ENCODE assay signal across 22 cellular contexts in genomic region chr12:80512781-80513180, GRCh38.
"Had no signal": no experiment of that assay in that cellular context is flagged by ENCODE, and none has a peak within 500 bp of the region (broad histone marks: within the 10 kb centered on the region; RNA-seq: fewer than 3 reads in every experiment).

No MANE protein-coding gene starts in this region.

- FAIRE-seq: pancreas had no signal

- H3K4me2 ChIP-seq: neural progenitor cell, smooth muscle cell had no signal

- H3K9ac ChIP-seq: neural progenitor cell had no signal

- H3K4me1 ChIP-seq: neural progenitor cell, pancreas, stomach, vagina had no signal

- DNase-seq: activated CD4-positive, alpha-beta T cell treated with anti-CD3 and anti-CD28 coated beads, Interleukin-2, amount 10 ng/mL, durations not matched to agents 24 days and 14 days; activated CD8-positive, alpha-beta T cell treated with anti-CD3 and anti-CD28 coated beads for 36 hours; activated naive CD4-positive, alpha-beta T cell; activated naive CD8-positive, alpha-beta T cell treated with anti-CD3 and anti-CD28 coated beads for 36 hours; activated T-cell treated with anti-CD3 and anti-CD28 coated beads, Interleukin-2, amount 50 U/mL, for 1 hour; amniotic stem cell; dermis blood vessel endothelial cell; effector memory CD4-positive, alpha-beta T cell; foreskin keratinocyte; hippocampal formation; left ventricle myocardium superior; naive B cell; stimulated activated CD4-positive, alpha-beta T cell treated with anti-CD3 and anti-CD28 coated beads, Interleukin-4, amount 100 ng/mL, for 1 hour; stomach had no signal

- H3K27ac ChIP-seq: epithelial cell of prostate, foreskin keratinocyte, neural progenitor cell, pancreas, stomach, vagina had no signal

- H2AFZ ChIP-seq: neural progenitor cell had no signal

- ATAC-seq: activated CD8-positive, alpha-beta T cell treated with anti-CD3 and anti-CD28 coated beads for 36 hours; activated T-helper 17 cell treated with anti-CD3 and anti-CD28 coated beads, Interleukin-2, amount 50 U/mL, for 72 hours; foreskin keratinocyte; left ventricle myocardium superior; mucosa of descending colon; pancreas; sciatic nerve had no signal

- H3K4me3 ChIP-seq: mucosa of descending colon, neural progenitor cell, pancreas, smooth muscle cell, stomach, vagina had no signal

- H3K27me3 ChIP-seq: foreskin keratinocyte, neural progenitor cell, pancreas, vagina had no signal

- H3K36me3 ChIP-seq: neural progenitor cell, pancreas, stomach, vagina had no signal

- H3K9me3 ChIP-seq: mucosa of descending colon, pancreas, stomach, vagina had no signal
